Comparison of ENCODE assay signal across 27 cellular contexts in the genomic region with DNA sequence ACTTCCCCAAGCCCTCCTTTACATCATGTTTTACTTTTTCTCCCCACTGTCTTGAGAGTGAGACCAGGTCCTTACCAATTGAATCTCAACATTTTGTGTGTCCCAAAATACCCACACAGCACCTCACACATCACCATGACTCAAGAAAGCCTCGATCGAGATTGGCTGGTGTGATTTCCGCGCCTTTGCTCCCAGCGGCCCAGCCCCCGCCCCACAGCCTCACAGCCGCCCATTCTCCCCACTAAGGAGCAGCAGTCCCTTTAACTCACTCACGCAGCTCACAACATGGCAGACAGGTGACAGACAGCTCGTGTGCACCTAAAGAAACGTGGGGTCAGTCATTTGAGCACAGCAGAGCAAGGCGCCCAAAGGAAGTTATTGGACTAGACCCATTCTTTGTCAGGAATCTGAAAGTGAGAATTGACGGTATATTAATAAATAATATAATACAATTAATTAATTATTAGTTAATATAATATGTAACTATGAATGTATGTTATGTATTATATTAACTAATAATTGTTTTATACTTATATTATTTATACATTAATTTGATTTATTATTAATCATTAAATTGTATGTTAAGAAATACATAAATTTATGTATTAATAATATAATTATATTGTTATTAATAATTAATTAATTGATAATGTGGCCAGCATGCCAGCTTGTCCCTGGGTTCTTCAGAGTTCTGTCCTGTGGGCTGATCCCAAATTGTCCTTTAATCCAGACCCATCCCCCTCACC.
"Had no signal": no experiment of that assay in that cellular context is flagged by ENCODE, and none has a peak within 500 bp of the region (broad histone marks: within the 10 kb centered on the region; RNA-seq: fewer than 3 reads in every experiment).

No MANE protein-coding gene starts in this region.

- ATAC-seq: left cardiac atrium; left lung; naive thymus-derived CD4-positive, alpha-beta T cell; sciatic nerve; stimulated activated naive CD8-positive, alpha-beta T cell treated with anti-CD3 and anti-CD28 coated beads, Interleukin-15, amount 100 ng/mL, for 72 hours; upper lobe of right lung had no signal

- H2AFZ ChIP-seq: neural progenitor cell had no signal

- DNase-seq: dermis blood vessel endothelial cell; effector memory CD4-positive, alpha-beta T cell; erythroblast; esophagus squamous epithelium; hypothalamus; left cardiac atrium; left lung; mesenchymal stem cell; midbrain; naive thymus-derived CD4-positive, alpha-beta T cell; nucleus accumbens; stimulated activated CD4-positive, alpha-beta T cell treated with anti-CD3 and anti-CD28 coated beads, Interleukin-12 subunit alpha, Interleukin-12 subunit beta, amount 100 ng/mL, for 4 hours; stimulated activated CD4-positive, alpha-beta T cell treated with anti-CD3 and anti-CD28 coated beads, Interleukin-1b, Interleukin-23, amount 100 ng/mL, for 48 hours; stimulated activated CD4-positive, alpha-beta T cell treated with anti-CD3 and anti-CD28 coated beads, Interleukin-4, amount 100 ng/mL, for 1 hour; stimulated activated CD8-positive, alpha-beta memory T cell treated with anti-CD3 and anti-CD28 coated beads, Interleukin-4, amount 100 ng/mL, for 48 hours; stimulated activated naive CD4-positive, alpha-beta T cell; stimulated activated naive CD8-positive, alpha-beta T cell treated with anti-CD3 and anti-CD28 coated beads, Interleukin-15, amount 100 ng/mL, for 72 hours; transverse colon; upper lobe of right lung; uterus had no signal

- H3K27ac ChIP-seq: coronary artery, esophagus squamous epithelium, left lung, neural progenitor cell, prostate gland, right atrium auricular region, suprapubic skin, transverse colon, upper lobe of right lung, uterus had no signal

- H3K27me3 ChIP-seq: esophagus squamous epithelium, left lung, neural progenitor cell, right atrium auricular region, suprapubic skin, transverse colon, upper lobe of right lung, uterus had no signal

- H3K4me3 ChIP-seq: coronary artery, esophagus squamous epithelium, left lung, neural progenitor cell, prostate gland, right atrium auricular region, smooth muscle cell, suprapubic skin, transverse colon, upper lobe of right lung, uterus had no signal

- H3K4me2 ChIP-seq: neural progenitor cell, smooth muscle cell had no signal

- H3K9ac ChIP-seq: neural progenitor cell had no signal

- H3K9me3 ChIP-seq: esophagus squamous epithelium, left lung, prostate gland, right atrium auricular region, suprapubic skin, transverse colon, upper lobe of right lung, uterus had no signal

- H3K4me1 ChIP-seq: esophagus squamous epithelium, left lung, neural progenitor cell, prostate gland, right atrium auricular region, suprapubic skin, transverse colon, upper lobe of right lung, uterus had no signal

- H3K36me3 ChIP-seq: esophagus squamous epithelium, left lung, neural progenitor cell, prostate gland, right atrium auricular region, suprapubic skin, transverse colon, upper lobe of right lung, uterus had no signal
